ENCODE assay signal across 1 cellular context in genomic region chr14:105475916-105476845, GRCh38.
TF ChIP-seq lines count a peak whose summit lies in the region.

No MANE protein-coding gene starts in this region.

TF ChIP-seq in GM23338, 12 proteins besides CTCF, POLR2A, EP300 and RAD21:
- TF ChIP-seq ZNF462 (CRISPR knock-in tag; IDR thresholded peaks at IDR 0.05), result no peak
- TF ChIP-seq REST (IDR thresholded peaks at IDR 0.05; ENCODE audit: unreplicated experiment), result no peak
- TF ChIP-seq POLR2AphosphoS5 (IDR thresholded peaks at IDR 0.05; ENCODE audit: low read depth), result no peak
- no peak for TF ChIP-seq ZNF114 (CRISPR knock-in tag; IDR thresholded peaks at IDR 0.05)
- no peak for TF ChIP-seq CREB1 (CRISPR knock-in tag; IDR thresholded peaks at IDR 0.05; ENCODE audit: low read depth)
- TF ChIP-seq ZNF331 (CRISPR knock-in tag; IDR thresholded peaks at IDR 0.05; ENCODE audit: low read depth), result no peak
- no peak for TF ChIP-seq EZH2phosphoT487 (IDR thresholded peaks at IDR 0.05; ENCODE audit: unreplicated experiment)
TF ChIP-seq in GM23338: peak in this region for 0.
